ENCODE assay signal across 1 cellular context in the genomic region with DNA sequence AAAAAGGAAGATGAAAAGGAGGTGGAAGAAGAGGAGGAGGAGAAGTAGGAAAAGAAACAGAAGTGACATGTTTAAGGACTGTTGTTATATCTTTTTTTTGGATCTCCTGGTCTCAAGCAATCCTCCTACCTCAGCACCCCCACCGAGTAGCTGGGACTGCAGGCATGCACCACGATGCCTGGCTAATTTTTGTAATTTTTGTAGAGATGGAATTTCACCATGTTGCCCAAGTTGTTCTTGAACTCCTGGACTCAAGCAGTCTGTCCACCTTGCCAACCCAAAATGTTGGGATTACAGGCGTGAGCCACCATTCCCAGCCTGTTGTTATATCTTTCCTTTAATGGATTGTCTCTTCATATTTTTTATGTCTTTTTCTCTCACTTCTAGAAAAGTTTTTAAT.
TF ChIP-seq lines count a peak whose summit lies in the region.

No MANE protein-coding gene starts in this region.

TF ChIP-seq in K562, 482 proteins besides CTCF, POLR2A, EP300 and RAD21:
- no peak for TF ChIP-seq SIRT6 (IDR thresholded peaks at IDR 0.05; ENCODE audit: low read depth, low read length)
- no peak for TF ChIP-seq ZNF24 (IDR thresholded peaks at IDR 0.05)
- TF ChIP-seq SRSF9 (IDR thresholded peaks at IDR 0.05; ENCODE audit: borderline replicate concordance, low read depth, low read length) = no peak
- TF ChIP-seq ZNF436 (CRISPR knock-in tag; IDR thresholded peaks at IDR 0.05) = no peak
- TF ChIP-seq, protein P1, sequence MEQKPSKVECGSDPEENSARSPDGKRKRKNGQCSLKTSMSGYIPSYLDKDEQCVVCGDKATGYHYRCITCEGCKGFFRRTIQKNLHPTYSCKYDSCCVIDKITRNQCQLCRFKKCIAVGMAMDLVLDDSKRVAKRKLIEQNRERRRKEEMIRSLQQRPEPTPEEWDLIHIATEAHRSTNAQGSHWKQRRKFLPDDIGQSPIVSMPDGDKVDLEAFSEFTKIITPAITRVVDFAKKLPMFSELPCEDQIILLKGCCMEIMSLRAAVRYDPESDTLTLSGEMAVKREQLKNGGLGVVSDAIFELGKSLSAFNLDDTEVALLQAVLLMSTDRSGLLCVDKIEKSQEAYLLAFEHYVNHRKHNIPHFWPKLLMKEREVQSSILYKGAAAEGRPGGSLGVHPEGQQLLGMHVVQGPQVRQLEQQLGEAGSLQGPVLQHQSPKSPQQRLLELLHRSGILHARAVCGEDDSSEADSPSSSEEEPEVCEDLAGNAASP (IDR thresholded peaks at IDR 0.05) = no peak
- no peak for TF ChIP-seq CBX2 (IDR thresholded peaks at IDR 0.05; ENCODE audit: insufficient read depth, low read length, poor library complexity, severe bottlenecking)
- TF ChIP-seq, protein P2, sequence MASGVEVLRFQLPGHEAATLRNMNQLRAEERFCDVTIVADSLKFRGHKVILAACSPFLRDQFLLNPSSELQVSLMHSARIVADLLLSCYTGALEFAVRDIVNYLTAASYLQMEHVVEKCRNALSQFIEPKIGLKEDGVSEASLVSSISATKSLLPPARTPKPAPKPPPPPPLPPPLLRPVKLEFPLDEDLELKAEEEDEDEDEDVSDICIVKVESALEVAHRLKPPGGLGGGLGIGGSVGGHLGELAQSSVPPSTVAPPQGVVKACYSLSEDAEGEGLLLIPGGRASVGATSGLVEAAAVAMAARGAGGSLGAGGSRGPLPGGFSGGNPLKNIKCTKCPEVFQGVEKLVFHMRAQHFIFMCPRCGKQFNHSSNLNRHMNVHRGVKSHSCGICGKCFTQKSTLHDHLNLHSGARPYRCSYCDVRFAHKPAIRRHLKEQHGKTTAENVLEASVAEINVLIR (CRISPR knock-in tag; IDR thresholded peaks at IDR 0.05) = no peak
- no peak for TF ChIP-seq NBN (IDR thresholded peaks at IDR 0.05; ENCODE audit: low read depth)
- no peak for TF ChIP-seq YBX1 (IDR thresholded peaks at IDR 0.05)
- no peak for TF ChIP-seq E2F3 (CRISPR knock-in tag; IDR thresholded peaks at IDR 0.05)
- TF ChIP-seq ZNF224 (CRISPR knock-in tag; IDR thresholded peaks at IDR 0.05) = no peak
